Comparison of ENCODE assay signal across 23 cellular contexts in the genomic region with DNA sequence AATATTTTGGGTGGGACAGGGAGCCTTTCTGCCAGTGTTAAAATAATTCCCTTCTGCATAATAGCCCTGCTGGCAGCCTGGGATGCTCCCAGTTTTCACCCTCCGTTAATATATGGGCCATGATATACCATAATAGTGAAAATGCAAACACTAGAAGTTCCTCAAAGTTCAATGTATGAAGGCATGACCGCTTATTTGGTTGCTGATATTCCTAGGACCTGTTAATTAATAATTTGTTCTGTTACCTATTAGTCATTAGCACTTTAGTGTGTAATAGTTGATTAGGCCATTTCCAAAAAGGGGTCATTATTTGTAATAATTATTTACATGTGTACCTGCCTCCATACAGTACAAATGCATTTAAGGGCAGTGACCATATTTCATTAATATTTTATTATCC. TPM values are rescaled to one million over a fixed set of nuclear protein-coding genes. Genes with fewer than 3 reads are reported as not detected.
DNase-seq lines count a peak whose midpoint lies in the region; ATAC-seq and TF ChIP-seq lines count a peak whose summit lies in the region.
"Had no signal": no experiment of that assay in that cellular context is flagged by ENCODE, and none has a peak within 500 bp of the region (broad histone marks: within the 10 kb centered on the region; RNA-seq: fewer than 3 reads in every experiment).

No MANE protein-coding gene starts in this region.

- WGBS in adrenal gland, 4 donors, result 74 to 82% (median 81%) methylated on average over 2 of the region's 2 CpGs

- no peaks in the 10 kb centered on the region for H3K9me3 Mint-ChIP-seq in Calu3 (ENCODE audit: low read depth, unreplicated experiment)
- H3K9me3 Mint-ChIP-seq: CD4-positive, alpha-beta T cell; CD8-positive, alpha-beta memory T cell had no signal

- H3K27me3 ChIP-seq in adrenal gland, result no peaks in the 10 kb centered on the region
- H3K27me3 ChIP-seq: BE2C; BLaER1 treated with 17β-estradiol and CSF1 and Interleukin-3, amounts not matched to agents 10 nM and 100 nM had no signal

- H3K4me1 Mint-ChIP-seq in Calu3 (ENCODE audit: low read depth, unreplicated experiment) (peaks cover 48% of the 10 kb centered on the region), T-helper 17 cell (no peaks in the 10 kb centered on the region)
- H3K4me1 Mint-ChIP-seq: CD14-positive monocyte; CD8-positive, alpha-beta memory T cell had no signal

- H3K4me1 ChIP-seq in adrenal gland (replicated peaks in 1 of 2), result peaks cover 29 to 48% of the 10 kb centered on the region in 2 donors
- H3K4me1 ChIP-seq: A549; BE2C; BLaER1 treated with 17β-estradiol and CSF1 and Interleukin-3, amounts not matched to agents 10 nM and 100 nM had no signal

- H3K4me3 Mint-ChIP-seq in Calu3 (ENCODE audit: low read depth, unreplicated experiment), result peak overlapping the region; percentile 9
- H3K4me3 Mint-ChIP-seq in T-helper 17 cell, result no peak overlapping the region
- H3K4me3 Mint-ChIP-seq: CD14-positive monocyte; CD4-positive, alpha-beta T cell; CD8-positive, alpha-beta memory T cell; HFFc6 had no signal

- TF ChIP-seq CTCF in Calu3 (IDR thresholded peaks at IDR 0.05; ENCODE audit: unreplicated experiment) (no peak), adrenal gland (IDR thresholded peaks at IDR 0.05) (no peak)

- H3K9me3 ChIP-seq in adrenal gland (replicated peaks in 1 of 3) (no peaks in the 10 kb centered on the region), T-helper 17 cell (ENCODE audit: control insufficient read depth, low read length, poor library complexity, severe bottlenecking) (no peaks in the 10 kb centered on the region)
- H3K9me3 ChIP-seq: A549; BE2C; BLaER1 treated with 17β-estradiol and CSF1 and Interleukin-3, amounts not matched to agents 10 nM and 100 nM; HAP-1 had no signal

- H3K36me3 ChIP-seq in adrenal gland (replicated peaks in 1 of 2), result no peaks in the 10 kb centered on the region
- H3K36me3 ChIP-seq: BE2C; BLaER1 treated with 17β-estradiol and CSF1 and Interleukin-3, amounts not matched to agents 10 nM and 100 nM; HAP-1 had no signal

- H3K36me3 Mint-ChIP-seq in Calu3 (ENCODE audit: insufficient read depth, unreplicated experiment), result no peaks in the 10 kb centered on the region
- H3K36me3 Mint-ChIP-seq in T-helper 17 cell (ENCODE audit: low read depth), result no peaks in the 10 kb centered on the region
- H3K36me3 Mint-ChIP-seq: CD14-positive monocyte; CD8-positive, alpha-beta memory T cell had no signal

- TF ChIP-seq POLR2A in adrenal gland (IDR thresholded peaks at IDR 0.05), result no peak

- BruUV-seq in Calu3 (replicated peaks; lab: Mats Ljungman, UMichigan), result no TSS peak

- H3K27me3 Mint-ChIP-seq in Calu3 (ENCODE audit: unreplicated experiment) (no peaks in the 10 kb centered on the region), T-helper 17 cell (peaks cover 27% of the 10 kb centered on the region)

- CTCF ChIA-PET in Calu3 (lab: Charles Lee), result interaction anchor here (0.9 kb wide), 1 partner anchor 10 kb away, joined by 4 read pairs; no protein-coding TSS in a partner anchor

- H3K27ac Mint-ChIP-seq in Calu3 (ENCODE audit: unreplicated experiment) (no peak overlapping the region), T-helper 17 cell (no peak overlapping the region)
- H3K27ac Mint-ChIP-seq: CD14-positive monocyte; CD4-positive, alpha-beta T cell; CD8-positive, alpha-beta memory T cell; HFFc6 had no signal

- DNase-seq in Calu3 (no peak), adrenal gland (no peak), left colon (no peak), T-helper 17 cell (no peak)
- DNase-seq: 8988T; ACHN; AML-193; BE2C; CD4-positive, alpha-beta T cell; CD8-positive, alpha-beta memory T cell; DMS53; DMS79 treated with DMSO at 0.1 percent for 48 hours; GF-D8; GOT3; HFFc6 had no signal

- H3K27ac ChIP-seq in adrenal gland, result peak overlapping the region in 4 of 5 donors; percentile 32 to 59 (median 47)
- H3K27ac ChIP-seq: A549; BLaER1 treated with 17β-estradiol and CSF1 and Interleukin-3, amounts not matched to agents 10 nM and 100 nM had no signal

- ATAC-seq in left colon (peak; percentile 44), T-helper 17 cell (no peak), HG03175 (IDR thresholded peaks at IDR 0.05; ENCODE audit: unreplicated experiment) (no peak), GM21786 (IDR thresholded peaks at IDR 0.05; ENCODE audit: unreplicated experiment) (no peak)
- ATAC-seq: A549 had no signal

- intact Hi-C loops in Calu3 (cut with micrococcal nuclease; ENCODE audit: unreplicated experiment), result no loop called here
- intact Hi-C loops in adrenal gland (cut with DNase I), result no loop called here
- intact Hi-C loops in left colon (cut with DNase I, micrococcal nuclease), result no loop called here

- H3K4me3 ChIP-seq in adrenal gland, result no peak overlapping the region
- H3K4me3 ChIP-seq: A549; BLaER1 treated with 17β-estradiol and CSF1 and Interleukin-3, amounts not matched to agents 10 nM and 100 nM; HAP-1 had no signal

RNA-seq across cellular contexts. Expression of gene NR1H4, which starts 20.4 kb away (rescaled TPM):
- 5.2 and 9.6 TPM in 2 replicates for total RNA-seq in Calu3 (2022)
- total RNA-seq in adrenal gland, result 10 to 100 TPM; 29.0 to 66.9 (median 41.0) TPM
- 10 to 100 TPM; 17.2 to 59.9 (median 25.8) TPM for polyA plus RNA-seq in adrenal gland
- total RNA-seq in left colon, result 10 to 100 TPM; 20.3 to 30.5 TPM
- not detected for total RNA-seq in T-helper 17 cell
- total RNA-seq: CD4-positive, alpha-beta T cell; CD8-positive, alpha-beta memory T cell; Daoy; G401; HFFc6 had no signal
- polyA plus RNA-seq: CD14-positive monocyte; CD8-positive, alpha-beta memory T cell had no signal
